In the genomic region with DNA sequence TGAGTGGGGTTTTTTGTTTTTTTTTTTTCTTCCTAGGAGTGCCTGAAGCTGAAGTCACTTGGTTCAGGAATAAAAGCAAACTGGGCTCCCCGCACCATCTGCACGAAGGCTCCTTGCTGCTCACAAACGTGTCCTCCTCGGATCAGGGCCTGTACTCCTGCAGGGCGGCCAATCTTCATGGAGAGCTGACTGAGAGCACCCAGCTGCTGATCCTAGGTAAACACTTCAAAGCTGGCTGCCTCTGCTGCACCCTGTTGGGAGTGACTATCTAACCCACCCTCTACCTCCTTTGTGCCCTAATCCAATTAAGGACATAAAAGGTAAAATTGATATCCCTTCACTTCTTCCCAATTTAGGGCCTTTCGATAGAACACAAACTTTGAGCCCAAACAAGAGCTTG, we compare ENCODE assay signal across 1 cellular context.
TF ChIP-seq lines count a peak whose summit lies in the region.

No MANE protein-coding gene starts in this region.

TF ChIP-seq in HepG2, 621 proteins besides CTCF, POLR2A, EP300 and RAD21 (continued from another document):
- no peak for TF ChIP-seq TRAFD1 (CRISPR knock-in tag; IDR thresholded peaks at IDR 0.05; ENCODE audit: borderline replicate concordance)
